Comparison of ENCODE assay signal across 25 cellular contexts in genomic region chr7:3204526-3204925, GRCh38.
A peak's percentile ranks its signal among the peaks of the same experiment; 100 is the strongest.
DNase-seq lines count a peak whose midpoint lies in the region; ATAC-seq, FAIRE-seq and TF ChIP-seq lines count a peak whose summit lies in the region.
"Had no signal": no experiment of that assay in that cellular context is flagged by ENCODE, and none has a peak within 500 bp of the region (broad histone marks: within the 10 kb centered on the region; RNA-seq: fewer than 3 reads in every experiment).

No MANE protein-coding gene starts in this region.

- no peaks in the 10 kb centered on the region for H3K4me1 Mint-ChIP-seq in activated CD8-positive, alpha-beta memory T cell treated with anti-CD3 and anti-CD28 coated beads, Interleukin-2, amount 10 ng/mL, durations not matched to agents 7 days and 5 days
- H3K4me1 Mint-ChIP-seq in neural crest cell: peaks cover 24% of the 10 kb centered on the region
- no peaks in the 10 kb centered on the region for H3K4me1 Mint-ChIP-seq in HFFc6 (ENCODE audit: low read depth)

- no peak overlapping the region for H3K4me3 Mint-ChIP-seq in activated CD8-positive, alpha-beta memory T cell treated with anti-CD3 and anti-CD28 coated beads, Interleukin-2, amount 10 ng/mL, durations not matched to agents 7 days and 5 days
- H3K4me3 Mint-ChIP-seq in neural crest cell (no peak overlapping the region), HFFc6 (no peak overlapping the region)
- H3K4me3 Mint-ChIP-seq: IgD-negative memory B cell had no signal

- H3K27ac Mint-ChIP-seq in activated CD8-positive, alpha-beta memory T cell treated with anti-CD3 and anti-CD28 coated beads, Interleukin-2, amount 10 ng/mL, durations not matched to agents 7 days and 5 days: no peak overlapping the region
- H3K27ac Mint-ChIP-seq in neural crest cell (ENCODE audit: unreplicated experiment) (peak overlapping the region; percentile 27), HFFc6 (no peak overlapping the region)
- H3K27ac Mint-ChIP-seq: IgD-negative memory B cell had no signal

- TF ChIP-seq CTCF in neural crest cell (conservative IDR thresholded peaks at IDR 0.05) (no peak), HFFc6 (IDR thresholded peaks at IDR 0.05) (no peak)

- FAIRE-seq in urothelium cell line (lab: Jason Lieb, UNC): peak; percentile 27
- FAIRE-seq: GM12892, GM19239 had no signal

- H3K36me3 Mint-ChIP-seq in activated CD8-positive, alpha-beta memory T cell treated with anti-CD3 and anti-CD28 coated beads, Interleukin-2, amount 10 ng/mL, durations not matched to agents 7 days and 5 days: no peaks in the 10 kb centered on the region
- peaks cover 4% of the 10 kb centered on the region for H3K36me3 Mint-ChIP-seq in neural crest cell (ENCODE audit: low read depth)
- no peaks in the 10 kb centered on the region for H3K36me3 Mint-ChIP-seq in HFFc6 (ENCODE audit: low read depth)

- peak; percentile 31 for DNase-seq in activated CD8-positive, alpha-beta memory T cell treated with anti-CD3 and anti-CD28 coated beads, Interleukin-2, amount 10 ng/mL, durations not matched to agents 7 days and 5 days
- DNase-seq in activated CD8-positive, alpha-beta memory T cell treated with anti-CD3 and anti-CD28 coated beads, Interleukin-2, amount 50 U/mL, for 48 hours: no peak
- DNase-seq in epithelial cell of prostate (ENCODE audit: low read depth, low spot score) (no peak), neural crest cell (ENCODE audit: low read depth, low spot score) (no peak), urothelium cell line (ENCODE audit: low spot score) (no peak), HFFc6 (no peak), RPMI8226 (no peak)
- DNase-seq: DMS153; DND-41; MM.1S; NCI-H1694; NCI-H2029 treated with DMSO at 0.1 percent for 48 hours; NCI-H446 treated with DMSO at 0.1 percent for 48 hours; NCI-H526; NCI-H82; NK-92 treated with Interleukin-12 subunit alpha and Interleukin-12 subunit beta, amount 100 ng/mL, for 24 hours; PC-9; SHP77 had no signal

- H3K27me3 Mint-ChIP-seq in activated CD8-positive, alpha-beta memory T cell treated with anti-CD3 and anti-CD28 coated beads, Interleukin-2, amount 10 ng/mL, durations not matched to agents 7 days and 5 days: peaks cover 4% of the 10 kb centered on the region
- H3K27me3 Mint-ChIP-seq in neural crest cell (ENCODE audit: low read depth) (no peaks in the 10 kb centered on the region), HFFc6 (ENCODE audit: insufficient read depth) (peaks cover 2% of the 10 kb centered on the region; the same call in 1 of the 2 replicates)

- CTCF ChIA-PET in activated CD8-positive, alpha-beta memory T cell treated with anti-CD3 and anti-CD28 coated beads, Interleukin-2, amount 10 ng/mL, durations not matched to agents 7 days and 5 days (lab: Charles Lee): interaction anchor here (1.0 kb wide), 1 partner anchor 44 kb away, joined by 5 read pairs; no protein-coding TSS in a partner anchor

- H3K9me3 Mint-ChIP-seq in activated CD8-positive, alpha-beta memory T cell treated with anti-CD3 and anti-CD28 coated beads, Interleukin-2, amount 10 ng/mL, durations not matched to agents 7 days and 5 days (ENCODE audit: low read depth): no peaks in the 10 kb centered on the region
- peaks cover 7% of the 10 kb centered on the region for H3K9me3 Mint-ChIP-seq in neural crest cell
- H3K9me3 Mint-ChIP-seq in HFFc6: peaks cover 62% of the 10 kb centered on the region

- H3K27ac ChIP-seq in epithelial cell of prostate: peak overlapping the region; percentile 67
- H3K27ac ChIP-seq: HL-60, KMS-11, PC-9 had no signal

- ATAC-seq in activated CD8-positive, alpha-beta memory T cell treated with anti-CD3 and anti-CD28 coated beads, Interleukin-2, amount 10 ng/mL, durations not matched to agents 7 days and 5 days: no peak
- no peak for ATAC-seq in HG02973 (IDR thresholded peaks at IDR 0.05; ENCODE audit: unreplicated experiment)
- ATAC-seq: HCT116 had no signal
